ENCODE assay signal across 22 cellular contexts in the genomic region with DNA sequence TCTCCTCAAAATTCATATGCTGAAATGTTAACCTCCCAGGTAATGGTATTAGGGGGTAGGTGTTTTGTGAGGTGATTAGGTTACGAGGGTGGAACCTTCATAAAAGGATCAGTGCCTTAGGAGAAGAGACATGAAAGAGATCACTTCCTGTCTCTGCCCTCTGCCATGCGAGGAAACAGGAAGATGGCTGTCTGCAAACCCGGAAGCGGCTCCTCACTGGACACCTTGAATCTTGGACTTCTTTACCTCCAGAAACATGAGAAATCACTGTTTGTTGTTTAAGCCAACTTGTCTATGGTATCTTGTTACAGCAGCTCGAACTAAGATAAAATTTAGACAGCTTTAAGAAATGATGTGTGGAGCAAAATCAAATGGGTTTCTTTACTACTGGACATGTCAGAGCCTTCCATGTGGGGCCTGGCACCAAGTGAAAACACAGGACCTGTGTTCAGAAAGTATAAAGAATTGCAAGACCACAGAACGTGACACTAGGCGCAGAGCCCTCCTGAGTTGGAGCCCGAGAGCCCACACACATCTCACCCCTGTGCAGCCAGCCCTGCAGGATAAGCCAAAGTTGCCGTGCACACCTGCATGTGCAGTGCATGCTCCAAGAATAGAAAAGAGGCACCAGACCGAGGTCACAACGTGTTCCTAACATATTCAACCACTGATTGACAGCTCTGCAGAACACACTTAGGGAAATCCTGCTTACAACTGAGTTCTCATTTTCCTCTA.
DNase-seq lines count a peak whose midpoint lies in the region; ATAC-seq and TF ChIP-seq lines count a peak whose summit lies in the region.
"Had no signal": no experiment of that assay in that cellular context is flagged by ENCODE, and none has a peak within 500 bp of the region (broad histone marks: within the 10 kb centered on the region; RNA-seq: fewer than 3 reads in every experiment).

No MANE protein-coding gene starts in this region.

- H3K9me3 Mint-ChIP-seq in activated CD4-positive, alpha-beta T cell treated with anti-CD3 and anti-CD28 coated beads, Interleukin-2, amount 10 ng/mL, durations not matched to agents 24 days and 14 days = peaks cover 3% of the 10 kb centered on the region

- H3K4me2 ChIP-seq in SU-DHL-6 (ENCODE audit: low read depth, low read length, poor library complexity, severe bottlenecking) = peak overlapping the region; percentile 33
- H3K4me2 ChIP-seq: GM23338 had no signal

- H3K36me3 Mint-ChIP-seq in activated CD4-positive, alpha-beta T cell treated with anti-CD3 and anti-CD28 coated beads, Interleukin-2, amount 10 ng/mL, durations not matched to agents 24 days and 14 days (ENCODE audit: low read depth) = no peaks in the 10 kb centered on the region
- H3K36me3 Mint-ChIP-seq: IgD-negative memory B cell had no signal

- peak overlapping the region; percentile 38 for H2AFZ ChIP-seq in SU-DHL-6 (ENCODE audit: low read depth, low read length, severe bottlenecking)
- H2AFZ ChIP-seq: GM23338 had no signal

- no peak for TF ChIP-seq CTCF in SU-DHL-6 (IDR thresholded peaks at IDR 0.05; ENCODE audit: insufficient read depth, low read length, poor library complexity, severe bottlenecking)
- TF ChIP-seq CTCF in lung (IDR thresholded peaks at IDR 0.05; ENCODE audit: control extremely low read depth, extremely low read depth) = no peak

- H3F3A ChIP-seq in SU-DHL-6 (ENCODE audit: insufficient read depth) = no peaks in the 10 kb centered on the region

- H3K9me2 ChIP-seq in SU-DHL-6 (replicated peaks; ENCODE audit: insufficient read depth, low read length) = no peaks in the 10 kb centered on the region

- no peak overlapping the region for H3K4me3 Mint-ChIP-seq in activated CD4-positive, alpha-beta T cell treated with anti-CD3 and anti-CD28 coated beads, Interleukin-2, amount 10 ng/mL, durations not matched to agents 24 days and 14 days
- H3K4me3 Mint-ChIP-seq: B cell, GM23338, IgD-negative memory B cell had no signal

- H3K4me3 ChIP-seq in SU-DHL-6 (ENCODE audit: insufficient read depth, low read length, poor library complexity, severe bottlenecking) (no peak overlapping the region), lung (no peak overlapping the region)
- H3K4me3 ChIP-seq: GM23338 had no signal

- no peaks in the 10 kb centered on the region for H3K27me3 ChIP-seq in SU-DHL-6 (ENCODE audit: low read length)
- H3K27me3 ChIP-seq in lung (ENCODE audit: control insufficient read depth, insufficient read depth) = no peaks in the 10 kb centered on the region

- H3K27ac ChIP-seq in SU-DHL-6 (ENCODE audit: low read depth, low read length) (peak overlapping the region; percentile 61), lung (ENCODE audit: low read depth in 1 of 2, low read length in 1 of 2) (no peak overlapping the region)

- intact Hi-C loops in activated CD4-positive, alpha-beta T cell treated with anti-CD3 and anti-CD28 coated beads, Interleukin-2, amount 10 ng/mL, durations not matched to agents 24 days and 14 days (cut with micrococcal nuclease) = no loop called here

- H3K9me3 ChIP-seq in SU-DHL-6 (ENCODE audit: insufficient read depth, low read length) (no peaks in the 10 kb centered on the region; the same call in 1 of the 2 replicates), lung (ENCODE audit: control insufficient read depth in 2 of 2, insufficient read depth in 1 of 2, low read length in 1 of 2) (peaks cover 0 to 19% of the 10 kb centered on the region in 2 donors)

- H3K9ac ChIP-seq in SU-DHL-6 (ENCODE audit: low read length) = no peak overlapping the region

- no peaks in the 10 kb centered on the region for H4K20me1 ChIP-seq in SU-DHL-6 (ENCODE audit: low read depth, low read length)

- no peaks in the 10 kb centered on the region for H3K4me1 ChIP-seq in lung (ENCODE audit: control insufficient read depth in 2 of 2, insufficient read depth in 2 of 2, low read length in 2 of 2)

- ATAC-seq in lung (ENCODE audit: insufficient read depth, low FRiP score) (no peak), GM19397 (IDR thresholded peaks at IDR 0.05; ENCODE audit: unreplicated experiment) (no peak)
- ATAC-seq: GM23338 had no signal

- peaks cover 3% of the 10 kb centered on the region for H3K4me1 Mint-ChIP-seq in activated CD4-positive, alpha-beta T cell treated with anti-CD3 and anti-CD28 coated beads, Interleukin-2, amount 10 ng/mL, durations not matched to agents 24 days and 14 days
- H3K4me1 Mint-ChIP-seq: B cell had no signal

- no peaks in the 10 kb centered on the region for H3K79me2 ChIP-seq in SU-DHL-6 (ENCODE audit: insufficient read depth, low read length)

- H3K36me3 ChIP-seq in SU-DHL-6 (ENCODE audit: low read length) (no peaks in the 10 kb centered on the region), lung (ENCODE audit: control insufficient read depth in 2 of 2, insufficient read depth in 2 of 2, low read length in 2 of 2) (no peaks in the 10 kb centered on the region)

- H3K27ac Mint-ChIP-seq in activated CD4-positive, alpha-beta T cell treated with anti-CD3 and anti-CD28 coated beads, Interleukin-2, amount 10 ng/mL, durations not matched to agents 24 days and 14 days = no peak overlapping the region
- H3K27ac Mint-ChIP-seq: B cell, GM23338, IgD-negative memory B cell had no signal

- no peaks in the 10 kb centered on the region for H3K27me3 Mint-ChIP-seq in activated CD4-positive, alpha-beta T cell treated with anti-CD3 and anti-CD28 coated beads, Interleukin-2, amount 10 ng/mL, durations not matched to agents 24 days and 14 days
- H3K27me3 Mint-ChIP-seq: B cell had no signal

- WGBS in lung, 2 donors = 61 to 68% methylated on average over 11 of the region's 11 CpGs

- peak; percentile 48 for DNase-seq in activated CD4-positive, alpha-beta T cell treated with anti-CD3 and anti-CD28 coated beads, Interleukin-2, amount 10 ng/mL, durations not matched to agents 24 days and 14 days
- no peak for DNase-seq in activated CD4-positive, alpha-beta T cell treated with anti-CD3 and anti-CD28 coated beads, Interleukin-2, amount 50 U/mL, for 4 hours
- DNase-seq in lung (ENCODE audit: low spot score) (peak; percentile 13), ureter (ENCODE audit: low spot score) (peak; percentile 8), NCI-H1105 (lab: John Stamatoyannopoulos, UW) (no peak), DMS53 treated with DMSO at 0.1 percent for 48 hours (lab: John Stamatoyannopoulos, UW; ENCODE audit: unreplicated experiment) (no peak)
- DNase-seq: 8988T; DMS 273 treated with DMSO at 0.1 percent for 48 hours; HCEC 1CT; MM.1S; NCI-H1092 treated with DMSO at 0.1 percent for 48 hours; NCI-H2081 treated with DMSO at 0.1 percent for 48 hours; NCI-H510A; NCI-H748 treated with DMSO at 0.1 percent for 48 hours; NK-92 treated with Interleukin-12 subunit alpha and Interleukin-12 subunit beta, amount 100 ng/mL, for 24 hours; OCI-M1; Right ventricle myocardium superior had no signal

Comparison
In these comparisons a context has a peak if more than half of its experiments do, and no peak if none do; other contexts are left out.
1. DNase-seq: peak in activated CD4-positive, alpha-beta T cell treated with anti-CD3 and anti-CD28 coated beads, Interleukin-2, amount 10 ng/mL, durations not matched to agents 24 days and 14 days (single experiment), lung (single experiment) and ureter (single experiment); none in activated CD4-positive, alpha-beta T cell treated with anti-CD3 and anti-CD28 coated beads, Interleukin-2, amount 50 U/mL, for 4 hours (0 of 2), NCI-H1105 (single experiment) and DMS53 treated with DMSO at 0.1 percent for 48 hours (single experiment).